In genomic region chr19:48907671-48908070, GRCh38 we compare ENCODE assay signal across 1 cellular context.
TF ChIP-seq lines count a peak whose summit lies in the region.

No MANE protein-coding gene starts in this region.

TF ChIP-seq in HepG2, 621 proteins besides CTCF, POLR2A, EP300 and RAD21 (continued from another document and continues in another):
- TF ChIP-seq, protein P1, sequence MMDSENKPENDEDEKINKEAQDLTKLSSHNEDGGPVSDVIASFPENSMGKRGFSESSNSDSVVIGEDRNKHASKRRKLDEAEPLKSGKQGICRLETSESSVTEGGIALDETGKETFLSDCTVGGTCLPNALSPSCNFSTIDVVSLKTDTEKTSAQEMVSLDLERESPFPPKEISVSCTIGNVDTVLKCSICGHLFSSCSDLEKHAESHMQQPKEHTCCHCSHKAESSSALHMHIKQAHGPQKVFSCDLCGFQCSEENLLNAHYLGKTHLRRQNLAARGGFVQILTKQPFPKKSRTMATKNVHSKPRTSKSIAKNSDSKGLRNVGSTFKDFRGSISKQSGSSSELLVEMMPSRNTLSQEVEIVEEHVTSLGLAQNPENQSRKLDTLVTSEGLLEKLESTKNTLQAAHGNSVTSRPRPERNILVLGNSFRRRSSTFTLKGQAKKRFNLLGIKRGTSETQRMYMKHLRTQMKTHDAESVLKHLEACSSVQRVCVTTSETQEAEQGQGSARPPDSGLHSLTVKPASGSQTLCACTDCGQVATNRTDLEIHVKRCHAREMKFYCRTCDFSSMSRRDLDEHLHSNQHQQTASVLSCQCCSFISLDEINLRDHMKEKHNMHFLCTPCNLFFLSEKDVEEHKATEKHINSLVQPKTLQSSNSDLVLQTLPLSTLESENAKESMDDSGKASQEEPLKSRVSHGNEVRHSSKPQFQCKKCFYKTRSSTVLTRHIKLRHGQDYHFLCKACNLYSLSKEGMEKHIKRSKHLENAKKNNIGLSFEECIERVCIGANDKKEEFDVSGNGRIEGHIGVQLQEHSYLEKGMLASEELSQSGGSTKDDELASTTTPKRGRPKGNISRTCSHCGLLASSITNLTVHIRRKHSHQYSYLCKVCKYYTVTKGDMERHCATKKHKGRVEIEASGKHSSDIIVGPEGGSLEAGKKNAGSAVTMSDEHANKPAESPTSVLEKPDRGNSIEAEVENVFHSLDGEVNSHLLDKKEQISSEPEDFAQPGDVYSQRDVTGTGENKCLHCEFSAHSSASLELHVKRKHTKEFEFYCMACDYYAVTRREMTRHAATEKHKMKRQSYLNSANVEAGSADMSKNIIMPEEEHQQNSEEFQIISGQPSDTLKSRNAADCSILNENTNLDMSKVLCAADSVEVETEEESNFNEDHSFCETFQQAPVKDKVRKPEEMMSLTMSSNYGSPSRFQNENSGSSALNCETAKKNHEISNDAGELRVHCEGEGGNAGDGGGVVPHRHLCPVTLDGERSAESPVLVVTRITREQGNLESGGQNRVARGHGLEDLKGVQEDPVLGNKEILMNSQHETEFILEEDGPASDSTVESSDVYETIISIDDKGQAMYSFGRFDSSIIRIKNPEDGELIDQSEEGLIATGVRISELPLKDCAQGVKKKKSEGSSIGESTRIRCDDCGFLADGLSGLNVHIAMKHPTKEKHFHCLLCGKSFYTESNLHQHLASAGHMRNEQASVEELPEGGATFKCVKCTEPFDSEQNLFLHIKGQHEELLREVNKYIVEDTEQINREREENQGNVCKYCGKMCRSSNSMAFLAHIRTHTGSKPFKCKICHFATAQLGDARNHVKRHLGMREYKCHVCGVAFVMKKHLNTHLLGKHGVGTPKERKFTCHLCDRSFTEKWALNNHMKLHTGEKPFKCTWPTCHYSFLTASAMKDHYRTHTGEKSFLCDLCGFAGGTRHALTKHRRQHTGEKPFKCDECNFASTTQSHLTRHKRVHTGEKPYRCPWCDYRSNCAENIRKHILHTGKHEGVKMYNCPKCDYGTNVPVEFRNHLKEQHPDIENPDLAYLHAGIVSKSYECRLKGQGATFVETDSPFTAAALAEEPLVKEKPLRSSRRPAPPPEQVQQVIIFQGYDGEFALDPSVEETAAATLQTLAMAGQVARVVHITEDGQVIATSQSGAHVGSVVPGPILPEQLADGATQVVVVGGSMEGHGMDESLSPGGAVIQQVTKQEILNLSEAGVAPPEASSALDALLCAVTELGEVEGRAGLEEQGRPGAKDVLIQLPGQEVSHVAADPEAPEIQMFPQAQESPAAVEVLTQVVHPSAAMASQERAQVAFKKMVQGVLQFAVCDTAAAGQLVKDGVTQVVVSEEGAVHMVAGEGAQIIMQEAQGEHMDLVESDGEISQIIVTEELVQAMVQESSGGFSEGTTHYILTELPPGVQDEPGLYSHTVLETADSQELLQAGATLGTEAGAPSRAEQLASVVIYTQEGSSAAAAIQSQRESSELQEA (CRISPR knock-in tag; IDR thresholded peaks at IDR 0.05; ENCODE audit: not compliant biosample characterization) = no peak
- peak; percentile 70 for TF ChIP-seq HDAC1 (CRISPR knock-in tag; IDR thresholded peaks at IDR 0.05)
- TF ChIP-seq ZNF879 (CRISPR knock-in tag; IDR thresholded peaks at IDR 0.05) = no peak
- TF ChIP-seq, protein P2, sequence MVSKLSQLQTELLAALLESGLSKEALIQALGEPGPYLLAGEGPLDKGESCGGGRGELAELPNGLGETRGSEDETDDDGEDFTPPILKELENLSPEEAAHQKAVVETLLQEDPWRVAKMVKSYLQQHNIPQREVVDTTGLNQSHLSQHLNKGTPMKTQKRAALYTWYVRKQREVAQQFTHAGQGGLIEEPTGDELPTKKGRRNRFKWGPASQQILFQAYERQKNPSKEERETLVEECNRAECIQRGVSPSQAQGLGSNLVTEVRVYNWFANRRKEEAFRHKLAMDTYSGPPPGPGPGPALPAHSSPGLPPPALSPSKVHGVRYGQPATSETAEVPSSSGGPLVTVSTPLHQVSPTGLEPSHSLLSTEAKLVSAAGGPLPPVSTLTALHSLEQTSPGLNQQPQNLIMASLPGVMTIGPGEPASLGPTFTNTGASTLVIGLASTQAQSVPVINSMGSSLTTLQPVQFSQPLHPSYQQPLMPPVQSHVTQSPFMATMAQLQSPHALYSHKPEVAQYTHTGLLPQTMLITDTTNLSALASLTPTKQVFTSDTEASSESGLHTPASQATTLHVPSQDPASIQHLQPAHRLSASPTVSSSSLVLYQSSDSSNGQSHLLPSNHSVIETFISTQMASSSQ (IDR thresholded peaks at IDR 0.05; ENCODE audit: low read depth) = no peak
- TF ChIP-seq, protein P2 (CRISPR knock-in tag; IDR thresholded peaks at IDR 0.05; ENCODE audit: borderline replicate concordance) = peak; percentile 32; the same call in 1 of the 2 replicates
- no peak for TF ChIP-seq ZNF577 (CRISPR knock-in tag; IDR thresholded peaks at IDR 0.05; ENCODE audit: borderline replicate concordance, low read depth)
- TF ChIP-seq, protein P3, sequence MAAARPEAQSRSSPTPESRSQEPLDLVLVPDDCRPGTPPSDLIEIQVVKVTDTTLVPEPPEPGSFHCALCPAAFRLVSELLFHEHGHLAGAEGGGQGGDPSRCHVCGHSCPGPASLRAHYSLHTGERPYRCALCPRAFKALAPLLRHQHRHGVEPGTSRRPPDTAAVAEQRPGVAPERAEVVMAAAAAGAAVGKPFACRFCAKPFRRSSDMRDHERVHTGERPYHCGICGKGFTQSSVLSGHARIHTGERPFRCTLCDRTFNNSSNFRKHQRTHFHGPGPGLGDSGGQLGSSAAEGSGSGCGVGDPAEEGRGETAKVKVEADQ (CRISPR knock-in tag; IDR thresholded peaks at IDR 0.05; ENCODE audit: borderline replicate concordance) = no peak
- TF ChIP-seq, protein P4, sequence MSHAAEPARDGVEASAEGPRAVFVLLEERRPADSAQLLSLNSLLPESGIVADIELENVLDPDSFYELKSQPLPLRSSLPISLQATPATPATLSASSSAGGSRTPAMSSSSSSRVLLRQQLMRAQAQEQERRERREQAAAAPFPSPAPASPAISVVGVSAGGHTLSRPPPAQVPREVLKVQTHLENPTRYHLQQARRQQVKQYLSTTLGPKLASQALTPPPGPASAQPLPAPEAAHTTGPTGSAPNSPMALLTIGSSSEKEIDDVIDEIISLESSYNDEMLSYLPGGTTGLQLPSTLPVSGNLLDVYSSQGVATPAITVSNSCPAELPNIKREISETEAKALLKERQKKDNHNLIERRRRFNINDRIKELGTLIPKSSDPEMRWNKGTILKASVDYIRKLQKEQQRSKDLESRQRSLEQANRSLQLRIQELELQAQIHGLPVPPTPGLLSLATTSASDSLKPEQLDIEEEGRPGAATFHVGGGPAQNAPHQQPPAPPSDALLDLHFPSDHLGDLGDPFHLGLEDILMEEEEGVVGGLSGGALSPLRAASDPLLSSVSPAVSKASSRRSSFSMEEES (CRISPR knock-in tag; IDR thresholded peaks at IDR 0.05) = peak; percentile 77
- no peak for TF ChIP-seq ZNF446 (CRISPR knock-in tag; IDR thresholded peaks at IDR 0.05)
- TF ChIP-seq SOX6 (IDR thresholded peaks at IDR 0.05) = no peak
- TF ChIP-seq SOX6 (CRISPR knock-in tag; IDR thresholded peaks at IDR 0.05) = peak; percentile 87
- no peak for TF ChIP-seq IRF9 (CRISPR knock-in tag; IDR thresholded peaks at IDR 0.05; ENCODE audit: borderline replicate concordance)
- TF ChIP-seq ZNF180 (CRISPR knock-in tag; IDR thresholded peaks at IDR 0.05; ENCODE audit: borderline replicate concordance, low read depth) = no peak
- TF ChIP-seq ZNF878 (CRISPR knock-in tag; IDR thresholded peaks at IDR 0.05) = no peak
- peak; percentile 33; the same call in 1 of the 2 replicates for TF ChIP-seq ETV5 (CRISPR knock-in tag; IDR thresholded peaks at IDR 0.05; ENCODE audit: borderline replicate concordance)
- TF ChIP-seq AKNA (CRISPR knock-in tag; IDR thresholded peaks at IDR 0.05; ENCODE audit: borderline replicate concordance) = no peak
- no peak for TF ChIP-seq TBP (CRISPR knock-in tag; IDR thresholded peaks at IDR 0.05)
- TF ChIP-seq, protein P5, sequence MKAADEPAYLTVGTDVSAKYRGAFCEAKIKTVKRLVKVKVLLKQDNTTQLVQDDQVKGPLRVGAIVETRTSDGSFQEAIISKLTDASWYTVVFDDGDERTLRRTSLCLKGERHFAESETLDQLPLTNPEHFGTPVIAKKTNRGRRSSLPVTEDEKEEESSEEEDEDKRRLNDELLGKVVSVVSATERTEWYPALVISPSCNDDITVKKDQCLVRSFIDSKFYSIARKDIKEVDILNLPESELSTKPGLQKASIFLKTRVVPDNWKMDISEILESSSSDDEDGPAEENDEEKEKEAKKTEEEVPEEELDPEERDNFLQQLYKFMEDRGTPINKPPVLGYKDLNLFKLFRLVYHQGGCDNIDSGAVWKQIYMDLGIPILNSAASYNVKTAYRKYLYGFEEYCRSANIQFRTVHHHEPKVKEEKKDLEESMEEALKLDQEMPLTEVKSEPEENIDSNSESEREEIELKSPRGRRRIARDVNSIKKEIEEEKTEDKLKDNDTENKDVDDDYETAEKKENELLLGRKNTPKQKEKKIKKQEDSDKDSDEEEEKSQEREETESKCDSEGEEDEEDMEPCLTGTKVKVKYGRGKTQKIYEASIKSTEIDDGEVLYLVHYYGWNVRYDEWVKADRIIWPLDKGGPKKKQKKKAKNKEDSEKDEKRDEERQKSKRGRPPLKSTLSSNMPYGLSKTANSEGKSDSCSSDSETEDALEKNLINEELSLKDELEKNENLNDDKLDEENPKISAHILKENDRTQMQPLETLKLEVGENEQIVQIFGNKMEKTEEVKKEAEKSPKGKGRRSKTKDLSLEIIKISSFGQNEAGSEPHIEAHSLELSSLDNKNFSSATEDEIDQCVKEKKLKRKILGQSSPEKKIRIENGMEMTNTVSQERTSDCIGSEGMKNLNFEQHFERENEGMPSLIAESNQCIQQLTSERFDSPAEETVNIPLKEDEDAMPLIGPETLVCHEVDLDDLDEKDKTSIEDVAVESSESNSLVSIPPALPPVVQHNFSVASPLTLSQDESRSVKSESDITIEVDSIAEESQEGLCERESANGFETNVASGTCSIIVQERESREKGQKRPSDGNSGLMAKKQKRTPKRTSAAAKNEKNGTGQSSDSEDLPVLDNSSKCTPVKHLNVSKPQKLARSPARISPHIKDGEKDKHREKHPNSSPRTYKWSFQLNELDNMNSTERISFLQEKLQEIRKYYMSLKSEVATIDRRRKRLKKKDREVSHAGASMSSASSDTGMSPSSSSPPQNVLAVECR (CRISPR knock-in tag; IDR thresholded peaks at IDR 0.05; ENCODE audit: borderline replicate concordance) = peak; percentile 72; the same call in 1 of the 2 replicates
- no peak; the same call in 1 of the 2 replicates for TF ChIP-seq THAP7 (CRISPR knock-in tag; IDR thresholded peaks at IDR 0.05)
- TF ChIP-seq ZNF124 (CRISPR knock-in tag; IDR thresholded peaks at IDR 0.05) = 0 out of 2 replicates have a peak, but pooled peaks have one; percentile 67
- TF ChIP-seq CBX2 (IDR thresholded peaks at IDR 0.05; ENCODE audit: low read depth, low read length) = no peak
- no peak for TF ChIP-seq CBX2 (CRISPR knock-in tag; IDR thresholded peaks at IDR 0.05; ENCODE audit: low read depth)
- no peak for TF ChIP-seq KAT7 (CRISPR knock-in tag; IDR thresholded peaks at IDR 0.05; ENCODE audit: borderline replicate concordance)
- no peak for TF ChIP-seq ZNF558 (CRISPR knock-in tag; IDR thresholded peaks at IDR 0.05; ENCODE audit: borderline replicate concordance)
- no peak for TF ChIP-seq NFATC3 (CRISPR knock-in tag; IDR thresholded peaks at IDR 0.05)
- peak; percentile 69 for TF ChIP-seq NCOA2 (CRISPR knock-in tag; IDR thresholded peaks at IDR 0.05)
- TF ChIP-seq ZNF746 (CRISPR knock-in tag; IDR thresholded peaks at IDR 0.05) = no peak
